Comparison of ENCODE assay signal across 1 cellular context in genomic region chr1:245183429-245183828, GRCh38.
TF ChIP-seq lines count a peak whose summit lies in the region.

No MANE protein-coding gene starts in this region.

TF ChIP-seq in GM23338, 12 proteins besides CTCF, POLR2A, EP300 and RAD21 (continued from another document):
- TF ChIP-seq, protein P1, sequence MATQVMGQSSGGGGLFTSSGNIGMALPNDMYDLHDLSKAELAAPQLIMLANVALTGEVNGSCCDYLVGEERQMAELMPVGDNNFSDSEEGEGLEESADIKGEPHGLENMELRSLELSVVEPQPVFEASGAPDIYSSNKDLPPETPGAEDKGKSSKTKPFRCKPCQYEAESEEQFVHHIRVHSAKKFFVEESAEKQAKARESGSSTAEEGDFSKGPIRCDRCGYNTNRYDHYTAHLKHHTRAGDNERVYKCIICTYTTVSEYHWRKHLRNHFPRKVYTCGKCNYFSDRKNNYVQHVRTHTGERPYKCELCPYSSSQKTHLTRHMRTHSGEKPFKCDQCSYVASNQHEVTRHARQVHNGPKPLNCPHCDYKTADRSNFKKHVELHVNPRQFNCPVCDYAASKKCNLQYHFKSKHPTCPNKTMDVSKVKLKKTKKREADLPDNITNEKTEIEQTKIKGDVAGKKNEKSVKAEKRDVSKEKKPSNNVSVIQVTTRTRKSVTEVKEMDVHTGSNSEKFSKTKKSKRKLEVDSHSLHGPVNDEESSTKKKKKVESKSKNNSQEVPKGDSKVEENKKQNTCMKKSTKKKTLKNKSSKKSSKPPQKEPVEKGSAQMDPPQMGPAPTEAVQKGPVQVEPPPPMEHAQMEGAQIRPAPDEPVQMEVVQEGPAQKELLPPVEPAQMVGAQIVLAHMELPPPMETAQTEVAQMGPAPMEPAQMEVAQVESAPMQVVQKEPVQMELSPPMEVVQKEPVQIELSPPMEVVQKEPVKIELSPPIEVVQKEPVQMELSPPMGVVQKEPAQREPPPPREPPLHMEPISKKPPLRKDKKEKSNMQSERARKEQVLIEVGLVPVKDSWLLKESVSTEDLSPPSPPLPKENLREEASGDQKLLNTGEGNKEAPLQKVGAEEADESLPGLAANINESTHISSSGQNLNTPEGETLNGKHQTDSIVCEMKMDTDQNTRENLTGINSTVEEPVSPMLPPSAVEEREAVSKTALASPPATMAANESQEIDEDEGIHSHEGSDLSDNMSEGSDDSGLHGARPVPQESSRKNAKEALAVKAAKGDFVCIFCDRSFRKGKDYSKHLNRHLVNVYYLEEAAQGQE (IDR thresholded peaks at IDR 0.05; ENCODE audit: unreplicated experiment) = no peak
- TF ChIP-seq STAT1 (IDR thresholded peaks at IDR 0.05; ENCODE audit: unreplicated experiment) = no peak
